Comparison of ENCODE assay signal across 1 cellular context in the genomic region with DNA sequence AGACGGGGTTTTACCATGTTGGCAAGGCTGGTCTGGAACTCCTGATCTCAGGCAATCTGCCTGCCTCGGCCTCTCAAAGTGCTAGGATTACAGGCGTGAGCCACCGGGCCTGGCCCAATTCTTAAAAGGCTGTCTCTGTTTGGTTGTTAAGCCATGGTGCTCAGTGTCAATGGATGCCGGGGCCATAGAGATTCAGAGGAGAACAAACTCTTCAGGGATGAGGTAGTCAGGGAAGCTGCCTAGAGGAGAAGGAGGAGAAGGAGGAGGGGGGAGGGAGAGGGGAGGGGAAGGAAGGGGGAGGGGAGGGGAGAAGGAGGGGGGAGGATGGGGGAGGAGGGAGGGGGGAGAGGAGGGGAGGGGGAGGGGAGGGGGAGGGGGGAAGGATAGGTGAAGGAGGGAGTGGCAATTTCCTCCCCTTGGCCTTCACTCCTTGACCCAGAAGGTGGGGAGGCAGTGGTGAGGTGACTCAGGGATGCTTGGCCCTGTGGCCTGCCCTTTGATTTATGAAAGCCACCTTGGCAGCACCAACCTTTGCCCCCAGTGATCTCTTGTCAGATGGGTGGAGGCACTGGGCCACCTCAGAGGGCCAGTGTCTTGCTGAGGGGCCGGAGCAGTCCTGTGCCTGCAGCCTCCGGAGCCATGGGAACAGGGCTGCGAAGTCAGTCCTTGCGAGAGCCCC.
TF ChIP-seq lines count a peak whose summit lies in the region.

A gene with protein sequence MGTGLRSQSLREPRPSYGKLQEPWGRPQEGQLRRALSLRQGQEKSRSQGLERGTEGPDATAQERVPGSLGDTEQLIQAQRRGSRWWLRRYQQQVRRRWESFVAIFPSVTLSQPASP (plus strand): TSS at position 581 of the 679 bp plus-strand sequence. CDS start 59 bp downstream, at position 640.

TF ChIP-seq in HEK293T, 16 proteins besides CTCF, POLR2A, EP300 and RAD21 (continued from another document):
- TF ChIP-seq PKNOX1 (IDR thresholded peaks at IDR 0.05) (no peak), ARNT (IDR thresholded peaks at IDR 0.05) (no peak), HDGF (IDR thresholded peaks at IDR 0.05; ENCODE audit: borderline replicate concordance) (no peak), ZNF384 (IDR thresholded peaks at IDR 0.05) (no peak), L3MBTL2 (conservative IDR thresholded peaks at IDR 0.05) (no peak), CTBP1 (IDR thresholded peaks at IDR 0.05; ENCODE audit: borderline replicate concordance) (no peak)
